In genomic region chr9:136442330-136442729, GRCh38 we compare ENCODE assay signal across 22 cellular contexts.
"Had no signal": no experiment of that assay in that cellular context is flagged by ENCODE, and none has a peak within 500 bp of the region (broad histone marks: within the 10 kb centered on the region; RNA-seq: fewer than 3 reads in every experiment).

No MANE protein-coding gene starts in this region.

- H3K9me3 ChIP-seq: neutrophil, SK-N-SH, thyroid gland had no signal

- H3K27ac Mint-ChIP-seq: activated naive CD4-positive, alpha-beta T cell treated with anti-CD3 and anti-CD28 coated beads for 36 hours; activated T-helper 2 cell treated with anti-CD3 and anti-CD28 coated beads, Interferon-gamma antibody, Interleukin-2, Interleukin-4, amounts not matched to agents 10 μg/mL and 5 μg/mL and 100 μg/mL, durations not matched to agents 14 hours and 24 hours and 36 hours; mesothelial cell of epicardium; natural killer cell treated with Interleukin-12 subunit alpha and Interleukin-12 subunit beta and Interleukin-15 and Interleukin-18, amount 100 ng/mL, for 72 hours had no signal

- H3K27ac ChIP-seq: brain microvascular endothelial cell, coronary artery, neutrophil, thyroid gland had no signal

- FAIRE-seq: frontal cortex, keratinocyte had no signal

- H3K4me2 ChIP-seq: SK-N-SH had no signal

- H3K27me3 ChIP-seq: brain microvascular endothelial cell, thyroid gland had no signal

- H3K9me3 Mint-ChIP-seq: activated naive CD4-positive, alpha-beta T cell treated with anti-CD3 and anti-CD28 coated beads for 36 hours; activated T-helper 2 cell treated with anti-CD3 and anti-CD28 coated beads, Interferon-gamma antibody, Interleukin-2, Interleukin-4, amounts not matched to agents 10 μg/mL and 5 μg/mL and 100 μg/mL, durations not matched to agents 14 hours and 24 hours and 36 hours; mesothelial cell of epicardium; natural killer cell treated with Interleukin-12 subunit alpha and Interleukin-12 subunit beta and Interleukin-15 and Interleukin-18, amount 100 ng/mL, for 72 hours; T-cell had no signal

- H3K4me3 Mint-ChIP-seq: activated naive CD4-positive, alpha-beta T cell treated with anti-CD3 and anti-CD28 coated beads for 36 hours; mesothelial cell of epicardium; natural killer cell treated with Interleukin-12 subunit alpha and Interleukin-12 subunit beta and Interleukin-15 and Interleukin-18, amount 100 ng/mL, for 72 hours; T-cell had no signal

- H3K27me3 Mint-ChIP-seq: natural killer cell treated with Interleukin-12 subunit alpha and Interleukin-12 subunit beta and Interleukin-15 and Interleukin-18, amount 100 ng/mL, for 72 hours; T-cell had no signal

- H3K9ac ChIP-seq: SK-N-SH had no signal

- ATAC-seq: natural killer cell treated with Interleukin-12 subunit alpha and Interleukin-12 subunit beta and Interleukin-15 and Interleukin-18, amount 100 ng/mL, for 72 hours; T-cell had no signal

- DNase-seq: activated CD4-positive, alpha-beta T cell treated with anti-CD3 and anti-CD28 coated beads for 48 hours; activated CD4-positive, CD25-positive, alpha-beta regulatory T cell; activated naive CD4-positive, alpha-beta T cell treated with anti-CD3 and anti-CD28 coated beads for 36 hours; brain microvascular endothelial cell; central memory CD4-positive, alpha-beta T cell; erythroblast; head of caudate nucleus; SK-N-SH; stimulated activated CD4-positive, alpha-beta T cell treated with anti-CD3 and anti-CD28 coated beads, Interleukin-12 subunit alpha, Interleukin-12 subunit beta, amount 100 ng/mL, for 4 hours; stimulated activated CD4-positive, alpha-beta T cell treated with anti-CD3 and anti-CD28 coated beads, Interleukin-1b, Interleukin-23, amount 100 ng/mL, for 48 hours; stimulated activated CD8-positive, alpha-beta memory T cell treated with anti-CD3 and anti-CD28 coated beads, Interleukin-4, amount 100 ng/mL, for 48 hours; stimulated activated naive CD4-positive, alpha-beta T cell; T-cell; T-helper 9 cell; thyroid gland had no signal

- H3K4me3 ChIP-seq: coronary artery, thyroid gland had no signal
